In genomic region chr2:238274152-238274865, GRCh38 we compare ENCODE assay signal across 18 cellular contexts. TPM values are rescaled to one million over a fixed set of nuclear protein-coding genes. Genes with fewer than 3 reads are reported as not detected.
A peak's percentile ranks its signal among the peaks of the same experiment; 100 is the strongest.
DNase-seq lines count a peak whose midpoint lies in the region; ATAC-seq, FAIRE-seq and TF ChIP-seq lines count a peak whose summit lies in the region.
"Had no signal": no experiment of that assay in that cellular context is flagged by ENCODE, and none has a peak within 500 bp of the region (broad histone marks: within the 10 kb centered on the region; RNA-seq: fewer than 3 reads in every experiment).

No MANE protein-coding gene starts in this region.

- H3K36me3 ChIP-seq in liver (ENCODE audit: control insufficient read depth in 4 of 4, insufficient read depth in 3 of 4, low read depth in 1 of 4, low read length in 3 of 4) = peaks cover 3 to 55% (median 40%) of the 10 kb centered on the region in 4 donors
- H3K36me3 ChIP-seq in small intestine (ENCODE audit: control insufficient read depth in 2 of 2, insufficient read depth in 2 of 2, low read length in 2 of 2) = peaks cover 2 to 16% of the 10 kb centered on the region in 2 donors

- no peaks in the 10 kb centered on the region for H3K9me3 Mint-ChIP-seq in dendritic cell treated with granulocyte-macrophage colony-stimulating factor and Interleukin-4, amounts not matched to agents 40 ng/mL and 50 ng/mL, for 4 days
- H3K9me3 Mint-ChIP-seq: H9 had no signal

- H3K27me3 Mint-ChIP-seq in dendritic cell treated with granulocyte-macrophage colony-stimulating factor and Interleukin-4, amounts not matched to agents 40 ng/mL and 50 ng/mL, for 4 days = no peaks in the 10 kb centered on the region

- 64% methylated on average over 20 of the region's 20 CpGs for WGBS in liver
- WGBS in small intestine, 3 donors = 32 to 74% (median 49%) methylated on average over 20 of the region's 20 CpGs

- H3K4me1 Mint-ChIP-seq in dendritic cell treated with granulocyte-macrophage colony-stimulating factor and Interleukin-4, amounts not matched to agents 40 ng/mL and 50 ng/mL, for 4 days (ENCODE audit: low read depth) = peaks cover 15% of the 10 kb centered on the region

- peak overlapping the region; percentile 85 for H3K27ac Mint-ChIP-seq in dendritic cell treated with granulocyte-macrophage colony-stimulating factor and Interleukin-4, amounts not matched to agents 40 ng/mL and 50 ng/mL, for 4 days
- H3K27ac Mint-ChIP-seq: H9 had no signal

- H3K9me3 ChIP-seq in liver (ENCODE audit: control insufficient read depth in 4 of 4, low read length in 3 of 4) (no peaks in the 10 kb centered on the region), small intestine (ENCODE audit: control insufficient read depth, low read depth) (no peaks in the 10 kb centered on the region)

- no peak overlapping the region for H3K4me3 Mint-ChIP-seq in dendritic cell treated with granulocyte-macrophage colony-stimulating factor and Interleukin-4, amounts not matched to agents 40 ng/mL and 50 ng/mL, for 4 days
- H3K4me3 Mint-ChIP-seq: H9 had no signal

- peak overlapping the region in 1 of 2 donors; percentile 63 for H3K9ac ChIP-seq in liver (ENCODE audit: low read depth in 1 of 2, low read length in 2 of 2)
- H3K9ac ChIP-seq: BLaER1 treated with 17β-estradiol and CSF1 and Interleukin-3, amounts not matched to agents 10 nM and 100 nM had no signal

- H3K4me3 ChIP-seq in liver (ENCODE audit: low read depth in 1 of 3, low read length in 3 of 3) = no peak overlapping the region
- no peak overlapping the region for H3K4me3 ChIP-seq in small intestine (ENCODE audit: low read depth in 1 of 2, low read length in 2 of 2)
- H3K4me3 ChIP-seq: BLaER1 treated with 17β-estradiol and CSF1 and Interleukin-3, amounts not matched to agents 10 nM and 100 nM had no signal

- peaks cover 3 to 27% (median 13%) of the 10 kb centered on the region in 4 donors for H3K4me1 ChIP-seq in liver (ENCODE audit: control insufficient read depth in 4 of 4, insufficient read depth in 4 of 4, low read length in 3 of 4)
- H3K4me1 ChIP-seq in small intestine (ENCODE audit: control insufficient read depth in 2 of 2, insufficient read depth in 1 of 2, low read depth in 1 of 2, low read length in 1 of 2) = peaks cover 2 to 5% of the 10 kb centered on the region in 2 donors

- H3K36me3 Mint-ChIP-seq in dendritic cell treated with granulocyte-macrophage colony-stimulating factor and Interleukin-4, amounts not matched to agents 40 ng/mL and 50 ng/mL, for 4 days (ENCODE audit: low read depth) = peaks cover 88% of the 10 kb centered on the region

- intact Hi-C loops in dendritic cell treated with granulocyte-macrophage colony-stimulating factor and Interleukin-4, amounts not matched to agents 40 ng/mL and 50 ng/mL, for 4 days (cut with micrococcal nuclease) = no loop called here

- ATAC-seq in GM18502 (IDR thresholded peaks at IDR 0.05; ENCODE audit: poor library complexity, unreplicated experiment) = no peak

- peak in 1 of 2 donors; percentile 44 for TF ChIP-seq RAD21 in liver (IDR thresholded peaks at IDR 0.05)

- DNase-seq in DMS53 (lab: John Stamatoyannopoulos, UW) (peak; percentile 27), DMS53 treated with DMSO at 0.1 percent for 48 hours (lab: John Stamatoyannopoulos, UW; ENCODE audit: unreplicated experiment) (no peak), small intestine (peak; percentile 85), cerebellar nuclear complex (lab: John Stamatoyannopoulos, UW) (no peak), SW480 (ENCODE audit: low spot score) (no peak)
- DNase-seq: 8988T, H9, Karpas-422, MM.1S, NCI-H1105, NCI-H187, NCI-H446, NCI-H748 treated with DMSO at 0.1 percent for 48 hours had no signal

- H3K27ac ChIP-seq in liver (ENCODE audit: low read depth in 1 of 2, low read length in 2 of 2) (peak overlapping the region; percentile 91 to 93), small intestine (ENCODE audit: low read depth in 1 of 2, low read length in 1 of 2) (peak overlapping the region; percentile 88 to 91)
- H3K27ac ChIP-seq: BLaER1 treated with 17β-estradiol and CSF1 and Interleukin-3, amounts not matched to agents 10 nM and 100 nM had no signal

- no peak for FAIRE-seq in small intestine (lab: Jason Lieb, UNC)
- FAIRE-seq: RCC 7860 had no signal

- no peak for TF ChIP-seq CTCF in liver (IDR thresholded peaks at IDR 0.05; ENCODE audit: low read depth, low read length, missing input control)

- H3K27me3 ChIP-seq in liver (ENCODE audit: control insufficient read depth in 4 of 4, insufficient read depth in 4 of 4, low read length in 3 of 4) (no peaks in the 10 kb centered on the region), small intestine (ENCODE audit: control insufficient read depth in 2 of 2, insufficient read depth in 2 of 2, low read length in 2 of 2) (no peaks in the 10 kb centered on the region)
- H3K27me3 ChIP-seq: BLaER1 treated with 17β-estradiol and CSF1 and Interleukin-3, amounts not matched to agents 10 nM and 100 nM had no signal

TF ChIP-seq in liver, 16 proteins besides CTCF, POLR2A, EP300 and RAD21:
- TF ChIP-seq REST (IDR thresholded peaks at IDR 0.05) (peak; percentile 69), FOXA2 (IDR thresholded peaks at IDR 0.05) (no peak), HNF4A (conservative IDR thresholded peaks at IDR 0.05) (peak; percentile 94 to 95), SP1 (IDR thresholded peaks at IDR 0.05) (peak; percentile 97), TAF1 (conservative IDR thresholded peaks at IDR 0.05) (no peak), EGR1 (IDR thresholded peaks at IDR 0.05; ENCODE audit: low read depth in 2 of 2) (no peak), RXRA (IDR thresholded peaks at IDR 0.05) (peak; percentile 67 to 75), FOXA1 (IDR thresholded peaks at IDR 0.05) (no peak), JUND (IDR thresholded peaks at IDR 0.05) (peak in 1 of 2 donors; percentile 33), HNF4G (IDR thresholded peaks at IDR 0.05) (peak; percentile 95), GABPA (IDR thresholded peaks at IDR 0.05 in 1 of 2, conservative IDR thresholded peaks at IDR 0.05 in 1 of 2) (peak in 1 of 2 donors; percentile 11), ATF3 (IDR thresholded peaks at IDR 0.05) (no peak), MAX (IDR thresholded peaks at IDR 0.05) (peak; percentile 93), ZBTB33 (IDR thresholded peaks at IDR 0.05) (no peak), NR2F2 (IDR thresholded peaks at IDR 0.05) (no peak), YY1 (IDR thresholded peaks at IDR 0.05) (peak; percentile 76)
TF ChIP-seq in liver: peak in this region for 9.

RNA-seq across cellular contexts. Expression of gene PER2, which starts 14.1 kb away (rescaled TPM):
- total RNA-seq in liver = 10 to 100 TPM in 1 of 2 donors, 1 to 10 TPM in 1; 4.0 to 12.5 TPM
- 1 to 10 TPM; 1.1 to 4.2 TPM for polyA plus RNA-seq in liver
- 1 to 10 TPM; 2.2 to 5.6 (median 2.7) TPM for polyA plus RNA-seq in small intestine

RNA-seq across cellular contexts. Expression of gene HES6, which starts 34.5 kb away (rescaled TPM):
- total RNA-seq in liver = 10 to 100 TPM in 1 of 2 donors, 1 to 10 TPM in 1; 2.8 to 13.2 TPM
- 1 to 10 TPM; 1.7 to 2.5 TPM for polyA plus RNA-seq in liver
- 10 to 100 TPM; 25.4 to 94.3 (median 33.5) TPM for polyA plus RNA-seq in small intestine

RNA-seq across cellular contexts. Expression of gene TRAF3IP1, which starts 46.0 kb away (rescaled TPM):
- total RNA-seq in liver = 1 to 10 TPM; 4.7 to 9.1 TPM
- polyA plus RNA-seq in liver (1 to 10 TPM; 4.0 to 4.4 TPM), small intestine (1 to 10 TPM; 5.1 to 7.8 (median 7.1) TPM)

Comparison
In these comparisons a context has a peak if more than half of its experiments do, and no peak if none do; other contexts are left out.
1. DNase-seq: peak in DMS53 (single experiment) and small intestine (single experiment); none in DMS53 treated with DMSO at 0.1 percent for 48 hours (single experiment), cerebellar nuclear complex (0 of 2) and SW480 (single experiment).
2. RNA of gene HES6, which starts 34.5 kb away (polyA plus RNA-seq): 25.4 to 94.3 TPM in small intestine; 1.7 to 2.5 TPM in liver; every median in the first group is over 4 times any median in the second.